18 cellular contexts compared by ENCODE assay signal in the genomic region with DNA sequence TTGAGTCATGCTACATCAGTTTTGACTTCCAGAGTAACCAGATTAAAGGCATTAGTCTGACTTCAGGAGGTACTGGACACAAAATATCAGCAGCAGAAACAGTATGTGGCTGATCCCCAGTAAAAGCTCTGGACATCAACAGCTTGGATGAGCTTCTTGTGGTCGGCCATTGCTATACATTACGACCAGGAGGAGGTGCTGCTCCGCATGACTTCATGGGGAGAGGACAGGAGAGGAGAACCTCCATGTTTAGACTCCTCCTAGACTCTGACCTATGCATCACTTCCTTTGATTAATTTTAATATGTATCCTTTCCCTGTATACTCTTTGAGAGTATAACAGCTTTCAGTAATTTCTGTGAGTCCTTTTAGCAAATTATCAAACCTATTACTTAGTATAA.
DNase-seq lines count a peak whose midpoint lies in the region; ATAC-seq and TF ChIP-seq lines count a peak whose summit lies in the region.
"Had no signal": no experiment of that assay in that cellular context is flagged by ENCODE, and none has a peak within 500 bp of the region (broad histone marks: within the 10 kb centered on the region; RNA-seq: fewer than 3 reads in every experiment).

No MANE protein-coding gene starts in this region.

- peak; percentile 2 for DNase-seq in GM19240 (ENCODE audit: insufficient read length, low spot score)
- peak; percentile 46 for DNase-seq in SK-MEL-5 (ENCODE audit: low read depth, low spot score)
- no peak for DNase-seq in NCI-H524 (lab: John Stamatoyannopoulos, UW)
- no peak for DNase-seq in aorta
- no peak for DNase-seq in GOT3 (lab: John Stamatoyannopoulos, UW)
- DNase-seq: activated CD4-positive, alpha-beta T cell treated with anti-CD3 and anti-CD28 coated beads, Interleukin-2, amount 50 U/mL, for 4 hours; activated effector memory CD4-positive, alpha-beta T cell treated with Interleukin-2 at 50 U/mL for 16 hours; brain microvascular endothelial cell; effector CD8-positive, alpha-beta T cell; left ventricle myocardium inferior; OCI-M1; T-helper 2 cell had no signal

- H3K27me3 ChIP-seq in aorta (ENCODE audit: control insufficient read depth in 1 of 2, insufficient read depth in 2 of 2, low read length in 1 of 2): no peaks in the 10 kb centered on the region
- H3K27me3 ChIP-seq: brain microvascular endothelial cell had no signal

- H3K36me3 ChIP-seq in aorta (ENCODE audit: control insufficient read depth in 1 of 2, insufficient read depth in 2 of 2, low read length in 1 of 2): no peaks in the 10 kb centered on the region
- H3K36me3 ChIP-seq: brain microvascular endothelial cell, left ventricle myocardium inferior, thoracic aorta had no signal

- peak; percentile 40 for TF ChIP-seq CTCF in 22Rv1 (IDR thresholded peaks at IDR 0.05)

- ATAC-seq in HG02798 (IDR thresholded peaks at IDR 0.05; ENCODE audit: poor library complexity, unreplicated experiment): peak; percentile 63
- ATAC-seq in GM19395 (IDR thresholded peaks at IDR 0.05; ENCODE audit: unreplicated experiment): no peak
- ATAC-seq in aorta (ENCODE audit: low FRiP score): no peak

- no peak overlapping the region for H3K4me3 ChIP-seq in aorta (ENCODE audit: low read length in 2 of 2)
- H3K4me3 ChIP-seq: A549, left ventricle myocardium inferior, skin epidermis, thoracic aorta had no signal

- intact Hi-C loops in aorta (cut with DNase I): no loop called here

- 68 to 80% methylated on average over 3 of the region's 3 CpGs for WGBS in aorta, 2 donors

- H3K27ac ChIP-seq in 22Rv1 (no peak overlapping the region), aorta (ENCODE audit: low read depth in 1 of 2, low read length in 2 of 2) (no peak overlapping the region)
- H3K27ac ChIP-seq: A549, brain microvascular endothelial cell, left ventricle myocardium inferior, skin epidermis, thoracic aorta had no signal

- in situ Hi-C loops in SK-MEL-5 (cut with HindIII; ENCODE audit: low pct_unique_long_range_greater_than_20kb, low sequenced_read_pairs): no loop called here

- H3K9me3 ChIP-seq in aorta (ENCODE audit: control insufficient read depth, low read length): peaks cover 1% of the 10 kb centered on the region
- H3K9me3 ChIP-seq: A549, thoracic aorta had no signal

- no peaks in the 10 kb centered on the region for H3K4me1 ChIP-seq in aorta (ENCODE audit: control insufficient read depth in 1 of 2, insufficient read depth in 2 of 2, low read length in 2 of 2)
- H3K4me1 ChIP-seq: A549, left ventricle myocardium inferior had no signal

Comparison
In these comparisons a context has a peak if more than half of its experiments do, and no peak if none do; other contexts are left out.
1. DNase-seq: peak in GM19240 (single experiment) and SK-MEL-5 (single experiment); none in NCI-H524 (0 of 2), aorta (0 of 2) and GOT3 (single experiment).